In the genomic region with DNA sequence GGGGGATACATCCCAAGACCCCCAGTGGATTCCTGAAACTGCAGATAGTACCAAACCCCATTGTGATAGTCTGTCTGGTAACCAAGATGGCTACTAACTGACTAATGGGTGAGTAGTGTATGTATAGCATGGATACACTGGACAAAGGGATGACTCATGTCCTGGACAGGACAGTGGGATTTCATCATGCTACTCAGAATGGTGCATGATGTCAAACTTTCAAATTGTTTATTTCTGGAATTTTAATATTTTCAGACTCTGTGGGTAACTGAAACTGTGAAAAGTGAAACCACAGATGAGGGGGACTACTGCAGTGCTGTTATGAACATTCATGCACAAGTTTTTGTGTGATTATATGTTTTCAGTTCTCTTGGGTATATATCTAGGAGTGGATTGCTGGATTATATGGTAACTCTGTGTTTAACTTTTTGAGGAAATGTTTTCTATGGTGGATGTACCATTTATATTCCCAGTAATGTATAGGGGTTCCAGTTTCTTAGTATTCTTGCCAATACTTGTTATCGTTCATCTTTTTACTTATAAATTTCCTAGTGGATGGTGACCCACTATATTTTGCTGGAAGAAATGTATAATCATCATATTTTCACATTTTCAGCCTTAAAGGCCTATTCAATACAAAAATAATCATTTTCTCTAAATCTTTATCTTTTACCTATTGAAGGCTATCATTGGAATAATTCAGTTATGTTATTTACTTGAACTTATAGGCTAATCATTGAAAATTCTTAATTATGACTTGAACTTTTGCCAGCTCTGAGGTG, we compare ENCODE assay signal across 10 cellular contexts.
DNase-seq lines count a peak whose midpoint lies in the region; ATAC-seq and TF ChIP-seq lines count a peak whose summit lies in the region.
"Had no signal": no experiment of that assay in that cellular context is flagged by ENCODE, and none has a peak within 500 bp of the region (broad histone marks: within the 10 kb centered on the region; RNA-seq: fewer than 3 reads in every experiment).

No MANE protein-coding gene starts in this region.

- TF ChIP-seq CTCF in MCF 10A (IDR thresholded peaks at IDR 0.05; ENCODE audit: unreplicated experiment) (no peak), breast epithelium (IDR thresholded peaks at IDR 0.05) (no peak), cardiac fibroblast (IDR thresholded peaks at IDR 0.05; ENCODE audit: low read depth, low read length) (no peak), upper lobe of right lung (IDR thresholded peaks at IDR 0.05) (no peak), GM20000 (IDR thresholded peaks at IDR 0.05; ENCODE audit: extremely low read depth, missing control alignments) (no peak), tibial artery (IDR thresholded peaks at IDR 0.05) (no peak)

- peaks cover 35% of the 10 kb centered on the region for H3K4me1 Mint-ChIP-seq in MCF 10A (ENCODE audit: insufficient read depth, unreplicated experiment)
- H3K4me1 Mint-ChIP-seq: CD4-positive, CD25-positive, alpha-beta regulatory T cell had no signal

- POLR2A ChIA-PET in MCF 10A (lab: Yijun Ruan, JAX), result interaction anchor here (0.6 to 1.9 kb wide), 4 partner anchors 9 to 37 kb away, joined by 3 to 6 read pairs (median 3); no protein-coding TSS in a partner anchor

- no peaks in the 10 kb centered on the region for H3K27me3 Mint-ChIP-seq in MCF 10A (ENCODE audit: insufficient read depth, unreplicated experiment)

- H3K4me3 ChIP-seq in breast epithelium, result no peak overlapping the region
- H3K4me3 ChIP-seq in cardiac fibroblast (replicated peaks in 1 of 2; ENCODE audit: low read depth in 2 of 2, low read length in 2 of 2), result no peak overlapping the region
- H3K4me3 ChIP-seq in upper lobe of right lung, result no peak overlapping the region
- H3K4me3 ChIP-seq in tibial artery, result no peak overlapping the region

- H3K27ac ChIP-seq in breast epithelium, result no peak overlapping the region
- H3K27ac ChIP-seq in upper lobe of right lung, result no peak overlapping the region
- no peak overlapping the region for H3K27ac ChIP-seq in tibial artery

- CTCF ChIA-PET in MCF 10A (lab: Yijun Ruan, JAX), result interaction anchor here (0.8 kb wide), 1 partner anchor 13 kb away, joined by 4 read pairs; no protein-coding TSS in a partner anchor

- H3K9me3 Mint-ChIP-seq in MCF 10A (ENCODE audit: unreplicated experiment), result peaks cover 4% of the 10 kb centered on the region

- H3K36me3 Mint-ChIP-seq in MCF 10A (ENCODE audit: insufficient read depth, unreplicated experiment), result no peaks in the 10 kb centered on the region

- no peak for TF ChIP-seq POLR2A in breast epithelium (IDR thresholded peaks at IDR 0.05)

- ATAC-seq in HG03457 (IDR thresholded peaks at IDR 0.05; ENCODE audit: unreplicated experiment) (peak; percentile 72), upper lobe of right lung (peak; percentile 62)

- no peaks in the 10 kb centered on the region for H3K27me3 ChIP-seq in breast epithelium
- no peaks in the 10 kb centered on the region for H3K27me3 ChIP-seq in upper lobe of right lung
- no peaks in the 10 kb centered on the region for H3K27me3 ChIP-seq in tibial artery

- H3K4me1 ChIP-seq in breast epithelium (no peaks in the 10 kb centered on the region), upper lobe of right lung (no peaks in the 10 kb centered on the region), tibial artery (no peaks in the 10 kb centered on the region)

- H3K36me3 ChIP-seq in breast epithelium (no peaks in the 10 kb centered on the region), upper lobe of right lung (no peaks in the 10 kb centered on the region), tibial artery (no peaks in the 10 kb centered on the region)

- H3K9me3 ChIP-seq in breast epithelium, result peaks cover 0 to 7% of the 10 kb centered on the region in 2 donors
- H3K9me3 ChIP-seq in upper lobe of right lung, result no peaks in the 10 kb centered on the region
- peaks cover 0 to 3% (median 0%) of the 10 kb centered on the region in 3 donors for H3K9me3 ChIP-seq in tibial artery

- H3K4me3 Mint-ChIP-seq in MCF 10A (ENCODE audit: unreplicated experiment), result peak overlapping the region; percentile 7
- H3K4me3 Mint-ChIP-seq: CD4-positive, CD25-positive, alpha-beta regulatory T cell had no signal

- intact Hi-C loops in MCF 10A (cut with micrococcal nuclease) (loop anchor here (1.0 to 5.0 kb wide), 5 partner anchors 18 to 134 kb away; no protein-coding TSS in a partner anchor), breast epithelium (cut with DNase I; ENCODE audit: low total_unique reads) (no loop called here), upper lobe of right lung (cut with DNase I) (no loop called here), tibial artery (cut with DNase I; ENCODE audit: low total_unique reads) (no loop called here)

- H3K27ac Mint-ChIP-seq in MCF 10A (ENCODE audit: low read depth, unreplicated experiment), result peak overlapping the region; percentile 61

- BruUV-seq in MCF 10A (replicated peaks; lab: Mats Ljungman, UMichigan), result no TSS peak

- DNase-seq in MCF 10A (ENCODE audit: unreplicated experiment), result peak; percentile 95
- DNase-seq in breast epithelium (ENCODE audit: low spot score in 2 of 2), result no peak
- peak; percentile 80 to 98 for DNase-seq in cardiac fibroblast (ENCODE audit: low read depth in 2 of 2)
- DNase-seq in upper lobe of right lung, result no peak
- DNase-seq in GM20000 (ENCODE audit: low spot score), result no peak
- no peak for DNase-seq in tibial artery
- DNase-seq in GM19238 (ENCODE audit: insufficient read length, low spot score), result no peak
- DNase-seq: CD4-positive, CD25-positive, alpha-beta regulatory T cell; NCI-H2171 had no signal

Comparison
In these comparisons a context has a peak if more than half of its experiments do, and no peak if none do; other contexts are left out.
1. DNase-seq: peak in MCF 10A (single experiment) and cardiac fibroblast (2 of 2); none in breast epithelium (0 of 2), upper lobe of right lung (single experiment), GM20000 (single experiment), tibial artery (0 of 2) and GM19238 (single experiment).